Comparison of ENCODE assay signal across 1 cellular context in genomic region chr18:80107396-80107795, GRCh38.
TF ChIP-seq lines count a peak whose summit lies in the region.

No MANE protein-coding gene starts in this region.

TF ChIP-seq in HepG2, 621 proteins besides CTCF, POLR2A, EP300 and RAD21:
- TF ChIP-seq, protein P1, sequence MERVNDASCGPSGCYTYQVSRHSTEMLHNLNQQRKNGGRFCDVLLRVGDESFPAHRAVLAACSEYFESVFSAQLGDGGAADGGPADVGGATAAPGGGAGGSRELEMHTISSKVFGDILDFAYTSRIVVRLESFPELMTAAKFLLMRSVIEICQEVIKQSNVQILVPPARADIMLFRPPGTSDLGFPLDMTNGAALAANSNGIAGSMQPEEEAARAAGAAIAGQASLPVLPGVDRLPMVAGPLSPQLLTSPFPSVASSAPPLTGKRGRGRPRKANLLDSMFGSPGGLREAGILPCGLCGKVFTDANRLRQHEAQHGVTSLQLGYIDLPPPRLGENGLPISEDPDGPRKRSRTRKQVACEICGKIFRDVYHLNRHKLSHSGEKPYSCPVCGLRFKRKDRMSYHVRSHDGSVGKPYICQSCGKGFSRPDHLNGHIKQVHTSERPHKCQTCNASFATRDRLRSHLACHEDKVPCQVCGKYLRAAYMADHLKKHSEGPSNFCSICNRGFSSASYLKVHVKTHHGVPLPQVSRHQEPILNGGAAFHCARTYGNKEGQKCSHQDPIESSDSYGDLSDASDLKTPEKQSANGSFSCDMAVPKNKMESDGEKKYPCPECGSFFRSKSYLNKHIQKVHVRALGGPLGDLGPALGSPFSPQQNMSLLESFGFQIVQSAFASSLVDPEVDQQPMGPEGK (CRISPR knock-in tag; IDR thresholded peaks at IDR 0.05), result 0 out of 2 replicates have a peak, but pooled peaks have one; percentile 11
- TF ChIP-seq ZNF75D (CRISPR knock-in tag; IDR thresholded peaks at IDR 0.05; ENCODE audit: borderline replicate concordance), result no peak
